In the genomic region with DNA sequence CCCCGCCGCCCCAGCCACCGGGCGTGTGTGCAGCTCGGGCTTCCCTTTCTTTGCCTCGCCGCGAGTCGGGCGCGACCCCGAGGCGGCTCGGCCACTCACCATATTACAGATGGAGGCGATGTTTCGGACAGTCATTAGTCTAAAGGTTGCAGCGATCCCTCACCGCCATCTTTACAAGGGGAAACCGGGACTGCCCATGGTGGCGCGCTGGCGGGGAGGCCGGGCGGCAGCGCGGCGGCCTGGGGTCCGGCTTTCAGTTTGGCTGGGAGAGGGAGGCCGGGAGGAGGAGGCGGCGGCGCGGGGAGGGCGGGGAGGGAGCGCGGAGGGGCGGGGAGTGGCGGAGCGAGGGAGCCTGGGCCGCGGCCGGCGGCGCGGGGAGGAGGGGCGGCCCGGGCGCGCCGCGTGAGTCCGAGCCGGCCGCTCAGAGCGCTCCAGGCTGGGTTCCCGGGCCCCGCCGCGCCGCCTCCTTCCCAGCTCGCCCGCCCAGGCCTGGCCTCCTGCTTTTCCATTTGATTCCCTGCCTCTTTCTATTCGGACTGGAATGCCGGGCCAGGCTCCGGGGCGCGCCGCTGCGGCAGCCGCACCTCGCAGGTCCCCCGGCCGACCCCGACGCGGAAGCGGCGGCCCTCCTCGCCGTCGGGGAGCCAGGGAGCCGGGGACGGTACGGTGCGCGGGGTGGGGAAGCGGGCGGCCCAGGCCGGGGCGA, we compare ENCODE assay signal across 1 cellular context.
A peak's percentile ranks its signal among the peaks of the same experiment; 100 is the strongest.
TF ChIP-seq lines count a peak whose summit lies in the region.

A gene with protein sequence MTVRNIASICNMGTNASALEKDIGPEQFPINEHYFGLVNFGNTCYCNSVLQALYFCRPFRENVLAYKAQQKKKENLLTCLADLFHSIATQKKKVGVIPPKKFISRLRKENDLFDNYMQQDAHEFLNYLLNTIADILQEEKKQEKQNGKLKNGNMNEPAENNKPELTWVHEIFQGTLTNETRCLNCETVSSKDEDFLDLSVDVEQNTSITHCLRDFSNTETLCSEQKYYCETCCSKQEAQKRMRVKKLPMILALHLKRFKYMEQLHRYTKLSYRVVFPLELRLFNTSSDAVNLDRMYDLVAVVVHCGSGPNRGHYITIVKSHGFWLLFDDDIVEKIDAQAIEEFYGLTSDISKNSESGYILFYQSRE (minus strand): TSS at position 286 of the 706 bp plus-strand sequence. CDS start 151 bp downstream, at position 135.

TF ChIP-seq in K562, 482 proteins besides CTCF, POLR2A, EP300 and RAD21 (continued from another document):
- TF ChIP-seq, protein P1, sequence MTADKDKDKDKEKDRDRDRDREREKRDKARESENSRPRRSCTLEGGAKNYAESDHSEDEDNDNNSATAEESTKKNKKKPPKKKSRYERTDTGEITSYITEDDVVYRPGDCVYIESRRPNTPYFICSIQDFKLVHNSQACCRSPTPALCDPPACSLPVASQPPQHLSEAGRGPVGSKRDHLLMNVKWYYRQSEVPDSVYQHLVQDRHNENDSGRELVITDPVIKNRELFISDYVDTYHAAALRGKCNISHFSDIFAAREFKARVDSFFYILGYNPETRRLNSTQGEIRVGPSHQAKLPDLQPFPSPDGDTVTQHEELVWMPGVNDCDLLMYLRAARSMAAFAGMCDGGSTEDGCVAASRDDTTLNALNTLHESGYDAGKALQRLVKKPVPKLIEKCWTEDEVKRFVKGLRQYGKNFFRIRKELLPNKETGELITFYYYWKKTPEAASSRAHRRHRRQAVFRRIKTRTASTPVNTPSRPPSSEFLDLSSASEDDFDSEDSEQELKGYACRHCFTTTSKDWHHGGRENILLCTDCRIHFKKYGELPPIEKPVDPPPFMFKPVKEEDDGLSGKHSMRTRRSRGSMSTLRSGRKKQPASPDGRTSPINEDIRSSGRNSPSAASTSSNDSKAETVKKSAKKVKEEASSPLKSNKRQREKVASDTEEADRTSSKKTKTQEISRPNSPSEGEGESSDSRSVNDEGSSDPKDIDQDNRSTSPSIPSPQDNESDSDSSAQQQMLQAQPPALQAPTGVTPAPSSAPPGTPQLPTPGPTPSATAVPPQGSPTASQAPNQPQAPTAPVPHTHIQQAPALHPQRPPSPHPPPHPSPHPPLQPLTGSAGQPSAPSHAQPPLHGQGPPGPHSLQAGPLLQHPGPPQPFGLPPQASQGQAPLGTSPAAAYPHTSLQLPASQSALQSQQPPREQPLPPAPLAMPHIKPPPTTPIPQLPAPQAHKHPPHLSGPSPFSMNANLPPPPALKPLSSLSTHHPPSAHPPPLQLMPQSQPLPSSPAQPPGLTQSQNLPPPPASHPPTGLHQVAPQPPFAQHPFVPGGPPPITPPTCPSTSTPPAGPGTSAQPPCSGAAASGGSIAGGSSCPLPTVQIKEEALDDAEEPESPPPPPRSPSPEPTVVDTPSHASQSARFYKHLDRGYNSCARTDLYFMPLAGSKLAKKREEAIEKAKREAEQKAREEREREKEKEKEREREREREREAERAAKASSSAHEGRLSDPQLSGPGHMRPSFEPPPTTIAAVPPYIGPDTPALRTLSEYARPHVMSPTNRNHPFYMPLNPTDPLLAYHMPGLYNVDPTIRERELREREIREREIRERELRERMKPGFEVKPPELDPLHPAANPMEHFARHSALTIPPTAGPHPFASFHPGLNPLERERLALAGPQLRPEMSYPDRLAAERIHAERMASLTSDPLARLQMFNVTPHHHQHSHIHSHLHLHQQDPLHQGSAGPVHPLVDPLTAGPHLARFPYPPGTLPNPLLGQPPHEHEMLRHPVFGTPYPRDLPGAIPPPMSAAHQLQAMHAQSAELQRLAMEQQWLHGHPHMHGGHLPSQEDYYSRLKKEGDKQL (CRISPR knock-in tag; IDR thresholded peaks at IDR 0.05; ENCODE audit: borderline replicate concordance) = no peak
- TF ChIP-seq PCBP1 (IDR thresholded peaks at IDR 0.05; ENCODE audit: low read depth, low read length, poor library complexity, severe bottlenecking) = no peak
- TF ChIP-seq KLF16 (IDR thresholded peaks at IDR 0.05) = no peak
- no peak for TF ChIP-seq KLF1 (tag; IDR thresholded peaks at IDR 0.05)
- peak; percentile 10 for TF ChIP-seq NEUROD1 (IDR thresholded peaks at IDR 0.05; ENCODE audit: borderline replicate concordance, low read depth, low read length, partially characterized antibody)
- TF ChIP-seq ZBED1 (IDR thresholded peaks at IDR 0.05) = no peak
- TF ChIP-seq HDAC1 (IDR thresholded peaks at IDR 0.05) = no peak
- TF ChIP-seq NFE2L1 (tag; IDR thresholded peaks at IDR 0.05; ENCODE audit: borderline replicate concordance, low read depth) = no peak
- TF ChIP-seq, protein P2, sequence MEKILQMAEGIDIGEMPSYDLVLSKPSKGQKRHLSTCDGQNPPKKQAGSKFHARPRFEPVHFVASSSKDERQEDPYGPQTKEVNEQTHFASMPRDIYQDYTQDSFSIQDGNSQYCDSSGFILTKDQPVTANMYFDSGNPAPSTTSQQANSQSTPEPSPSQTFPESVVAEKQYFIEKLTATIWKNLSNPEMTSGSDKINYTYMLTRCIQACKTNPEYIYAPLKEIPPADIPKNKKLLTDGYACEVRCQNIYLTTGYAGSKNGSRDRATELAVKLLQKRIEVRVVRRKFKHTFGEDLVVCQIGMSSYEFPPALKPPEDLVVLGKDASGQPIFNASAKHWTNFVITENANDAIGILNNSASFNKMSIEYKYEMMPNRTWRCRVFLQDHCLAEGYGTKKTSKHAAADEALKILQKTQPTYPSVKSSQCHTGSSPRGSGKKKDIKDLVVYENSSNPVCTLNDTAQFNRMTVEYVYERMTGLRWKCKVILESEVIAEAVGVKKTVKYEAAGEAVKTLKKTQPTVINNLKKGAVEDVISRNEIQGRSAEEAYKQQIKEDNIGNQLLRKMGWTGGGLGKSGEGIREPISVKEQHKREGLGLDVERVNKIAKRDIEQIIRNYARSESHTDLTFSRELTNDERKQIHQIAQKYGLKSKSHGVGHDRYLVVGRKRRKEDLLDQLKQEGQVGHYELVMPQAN (IDR thresholded peaks at IDR 0.05; ENCODE audit: borderline replicate concordance) = no peak; the same call in 1 of the 2 replicates
- TF ChIP-seq, protein P3, sequence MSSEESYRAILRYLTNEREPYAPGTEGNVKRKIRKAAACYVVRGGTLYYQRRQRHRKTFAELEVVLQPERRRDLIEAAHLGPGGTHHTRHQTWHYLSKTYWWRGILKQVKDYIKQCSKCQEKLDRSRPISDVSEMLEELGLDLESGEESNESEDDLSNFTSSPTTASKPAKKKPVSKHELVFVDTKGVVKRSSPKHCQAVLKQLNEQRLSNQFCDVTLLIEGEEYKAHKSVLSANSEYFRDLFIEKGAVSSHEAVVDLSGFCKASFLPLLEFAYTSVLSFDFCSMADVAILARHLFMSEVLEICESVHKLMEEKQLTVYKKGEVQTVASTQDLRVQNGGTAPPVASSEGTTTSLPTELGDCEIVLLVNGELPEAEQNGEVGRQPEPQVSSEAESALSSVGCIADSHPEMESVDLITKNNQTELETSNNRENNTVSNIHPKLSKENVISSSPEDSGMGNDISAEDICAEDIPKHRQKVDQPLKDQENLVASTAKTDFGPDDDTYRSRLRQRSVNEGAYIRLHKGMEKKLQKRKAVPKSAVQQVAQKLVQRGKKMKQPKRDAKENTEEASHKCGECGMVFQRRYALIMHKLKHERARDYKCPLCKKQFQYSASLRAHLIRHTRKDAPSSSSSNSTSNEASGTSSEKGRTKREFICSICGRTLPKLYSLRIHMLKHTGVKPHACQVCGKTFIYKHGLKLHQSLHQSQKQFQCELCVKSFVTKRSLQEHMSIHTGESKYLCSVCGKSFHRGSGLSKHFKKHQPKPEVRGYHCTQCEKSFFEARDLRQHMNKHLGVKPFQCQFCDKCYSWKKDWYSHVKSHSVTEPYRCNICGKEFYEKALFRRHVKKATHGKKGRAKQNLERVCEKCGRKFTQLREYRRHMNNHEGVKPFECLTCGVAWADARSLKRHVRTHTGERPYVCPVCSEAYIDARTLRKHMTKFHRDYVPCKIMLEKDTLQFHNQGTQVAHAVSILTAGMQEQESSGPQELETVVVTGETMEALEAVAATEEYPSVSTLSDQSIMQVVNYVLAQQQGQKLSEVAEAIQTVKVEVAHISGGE (CRISPR knock-in tag; IDR thresholded peaks at IDR 0.05) = 0 out of 6 replicates have a peak, but pooled peaks of 1 of the 3 experiments have one; percentile 27
- peak; percentile 86 for TF ChIP-seq POLR2G (IDR thresholded peaks at IDR 0.05; ENCODE audit: low read depth, low read length)
- no peak for TF ChIP-seq ZFP1 (CRISPR knock-in tag; IDR thresholded peaks at IDR 0.05)
- no peak for TF ChIP-seq HDGF (IDR thresholded peaks at IDR 0.05)
- TF ChIP-seq, protein P4, sequence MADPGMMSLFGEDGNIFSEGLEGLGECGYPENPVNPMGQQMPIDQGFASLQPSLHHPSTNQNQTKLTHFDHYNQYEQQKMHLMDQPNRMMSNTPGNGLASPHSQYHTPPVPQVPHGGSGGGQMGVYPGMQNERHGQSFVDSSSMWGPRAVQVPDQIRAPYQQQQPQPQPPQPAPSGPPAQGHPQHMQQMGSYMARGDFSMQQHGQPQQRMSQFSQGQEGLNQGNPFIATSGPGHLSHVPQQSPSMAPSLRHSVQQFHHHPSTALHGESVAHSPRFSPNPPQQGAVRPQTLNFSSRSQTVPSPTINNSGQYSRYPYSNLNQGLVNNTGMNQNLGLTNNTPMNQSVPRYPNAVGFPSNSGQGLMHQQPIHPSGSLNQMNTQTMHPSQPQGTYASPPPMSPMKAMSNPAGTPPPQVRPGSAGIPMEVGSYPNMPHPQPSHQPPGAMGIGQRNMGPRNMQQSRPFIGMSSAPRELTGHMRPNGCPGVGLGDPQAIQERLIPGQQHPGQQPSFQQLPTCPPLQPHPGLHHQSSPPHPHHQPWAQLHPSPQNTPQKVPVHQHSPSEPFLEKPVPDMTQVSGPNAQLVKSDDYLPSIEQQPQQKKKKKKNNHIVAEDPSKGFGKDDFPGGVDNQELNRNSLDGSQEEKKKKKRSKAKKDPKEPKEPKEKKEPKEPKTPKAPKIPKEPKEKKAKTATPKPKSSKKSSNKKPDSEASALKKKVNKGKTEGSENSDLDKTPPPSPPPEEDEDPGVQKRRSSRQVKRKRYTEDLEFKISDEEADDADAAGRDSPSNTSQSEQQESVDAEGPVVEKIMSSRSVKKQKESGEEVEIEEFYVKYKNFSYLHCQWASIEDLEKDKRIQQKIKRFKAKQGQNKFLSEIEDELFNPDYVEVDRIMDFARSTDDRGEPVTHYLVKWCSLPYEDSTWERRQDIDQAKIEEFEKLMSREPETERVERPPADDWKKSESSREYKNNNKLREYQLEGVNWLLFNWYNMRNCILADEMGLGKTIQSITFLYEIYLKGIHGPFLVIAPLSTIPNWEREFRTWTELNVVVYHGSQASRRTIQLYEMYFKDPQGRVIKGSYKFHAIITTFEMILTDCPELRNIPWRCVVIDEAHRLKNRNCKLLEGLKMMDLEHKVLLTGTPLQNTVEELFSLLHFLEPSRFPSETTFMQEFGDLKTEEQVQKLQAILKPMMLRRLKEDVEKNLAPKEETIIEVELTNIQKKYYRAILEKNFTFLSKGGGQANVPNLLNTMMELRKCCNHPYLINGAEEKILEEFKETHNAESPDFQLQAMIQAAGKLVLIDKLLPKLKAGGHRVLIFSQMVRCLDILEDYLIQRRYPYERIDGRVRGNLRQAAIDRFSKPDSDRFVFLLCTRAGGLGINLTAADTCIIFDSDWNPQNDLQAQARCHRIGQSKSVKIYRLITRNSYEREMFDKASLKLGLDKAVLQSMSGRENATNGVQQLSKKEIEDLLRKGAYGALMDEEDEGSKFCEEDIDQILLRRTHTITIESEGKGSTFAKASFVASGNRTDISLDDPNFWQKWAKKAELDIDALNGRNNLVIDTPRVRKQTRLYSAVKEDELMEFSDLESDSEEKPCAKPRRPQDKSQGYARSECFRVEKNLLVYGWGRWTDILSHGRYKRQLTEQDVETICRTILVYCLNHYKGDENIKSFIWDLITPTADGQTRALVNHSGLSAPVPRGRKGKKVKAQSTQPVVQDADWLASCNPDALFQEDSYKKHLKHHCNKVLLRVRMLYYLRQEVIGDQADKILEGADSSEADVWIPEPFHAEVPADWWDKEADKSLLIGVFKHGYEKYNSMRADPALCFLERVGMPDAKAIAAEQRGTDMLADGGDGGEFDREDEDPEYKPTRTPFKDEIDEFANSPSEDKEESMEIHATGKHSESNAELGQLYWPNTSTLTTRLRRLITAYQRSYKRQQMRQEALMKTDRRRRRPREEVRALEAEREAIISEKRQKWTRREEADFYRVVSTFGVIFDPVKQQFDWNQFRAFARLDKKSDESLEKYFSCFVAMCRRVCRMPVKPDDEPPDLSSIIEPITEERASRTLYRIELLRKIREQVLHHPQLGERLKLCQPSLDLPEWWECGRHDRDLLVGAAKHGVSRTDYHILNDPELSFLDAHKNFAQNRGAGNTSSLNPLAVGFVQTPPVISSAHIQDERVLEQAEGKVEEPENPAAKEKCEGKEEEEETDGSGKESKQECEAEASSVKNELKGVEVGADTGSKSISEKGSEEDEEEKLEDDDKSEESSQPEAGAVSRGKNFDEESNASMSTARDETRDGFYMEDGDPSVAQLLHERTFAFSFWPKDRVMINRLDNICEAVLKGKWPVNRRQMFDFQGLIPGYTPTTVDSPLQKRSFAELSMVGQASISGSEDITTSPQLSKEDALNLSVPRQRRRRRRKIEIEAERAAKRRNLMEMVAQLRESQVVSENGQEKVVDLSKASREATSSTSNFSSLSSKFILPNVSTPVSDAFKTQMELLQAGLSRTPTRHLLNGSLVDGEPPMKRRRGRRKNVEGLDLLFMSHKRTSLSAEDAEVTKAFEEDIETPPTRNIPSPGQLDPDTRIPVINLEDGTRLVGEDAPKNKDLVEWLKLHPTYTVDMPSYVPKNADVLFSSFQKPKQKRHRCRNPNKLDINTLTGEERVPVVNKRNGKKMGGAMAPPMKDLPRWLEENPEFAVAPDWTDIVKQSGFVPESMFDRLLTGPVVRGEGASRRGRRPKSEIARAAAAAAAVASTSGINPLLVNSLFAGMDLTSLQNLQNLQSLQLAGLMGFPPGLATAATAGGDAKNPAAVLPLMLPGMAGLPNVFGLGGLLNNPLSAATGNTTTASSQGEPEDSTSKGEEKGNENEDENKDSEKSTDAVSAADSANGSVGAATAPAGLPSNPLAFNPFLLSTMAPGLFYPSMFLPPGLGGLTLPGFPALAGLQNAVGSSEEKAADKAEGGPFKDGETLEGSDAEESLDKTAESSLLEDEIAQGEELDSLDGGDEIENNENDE (IDR thresholded peaks at IDR 0.05; ENCODE audit: low read depth, low read length) = no peak
- TF ChIP-seq HMGN3 (IDR thresholded peaks at IDR 0.05; ENCODE audit: borderline replicate concordance, extremely low read depth, insufficient read length, low read depth, low read length) = peak; percentile 21
- peak; percentile 58 for TF ChIP-seq SUPT5H (IDR thresholded peaks at IDR 0.05)
- TF ChIP-seq, protein P5, sequence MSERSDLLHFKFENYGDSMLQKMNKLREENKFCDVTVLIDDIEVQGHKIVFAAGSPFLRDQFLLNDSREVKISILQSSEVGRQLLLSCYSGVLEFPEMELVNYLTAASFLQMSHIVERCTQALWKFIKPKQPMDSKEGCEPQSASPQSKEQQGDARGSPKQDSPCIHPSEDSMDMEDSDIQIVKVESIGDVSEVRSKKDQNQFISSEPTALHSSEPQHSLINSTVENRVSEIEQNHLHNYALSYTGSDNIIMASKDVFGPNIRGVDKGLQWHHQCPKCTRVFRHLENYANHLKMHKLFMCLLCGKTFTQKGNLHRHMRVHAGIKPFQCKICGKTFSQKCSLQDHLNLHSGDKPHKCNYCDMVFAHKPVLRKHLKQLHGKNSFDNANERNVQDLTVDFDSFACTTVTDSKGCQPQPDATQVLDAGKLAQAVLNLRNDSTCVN (CRISPR knock-in tag; IDR thresholded peaks at IDR 0.05) = no peak
- peak; percentile 87 for TF ChIP-seq ZFX (CRISPR knock-in tag; IDR thresholded peaks at IDR 0.05)
